ENCODE assay signal across 29 cellular contexts in genomic region chr10:72765051-72765450, GRCh38.
"Had no signal": no experiment of that assay in that cellular context is flagged by ENCODE, and none has a peak within 500 bp of the region (broad histone marks: within the 10 kb centered on the region; RNA-seq: fewer than 3 reads in every experiment).

No MANE protein-coding gene starts in this region.

- H3K4me3 ChIP-seq: lower lobe of right lung, mucosa of descending colon, right lobe of liver, skin epidermis, vagina had no signal

- H3K27ac ChIP-seq: lower lobe of right lung, right lobe of liver, skin epidermis, vagina had no signal

- H3K9me3 Mint-ChIP-seq: type B pancreatic cell had no signal

- H3K36me3 ChIP-seq: lower lobe of right lung, right lobe of liver, vagina had no signal

- H3K27me3 ChIP-seq: right lobe of liver, vagina had no signal

- FAIRE-seq: frontal cortex had no signal

- H3K27me3 Mint-ChIP-seq: activated CD4-positive, alpha-beta memory T cell treated with anti-CD3 and anti-CD28 coated beads, Interleukin-2, amount 10 ng/mL, durations not matched to agents 7 days and 5 days; activated CD4-positive, alpha-beta T cell treated with anti-CD3 and anti-CD28 coated beads, Interleukin-2, amount 10 ng/mL, durations not matched to agents 24 days and 14 days; activated T-helper 17 cell treated with anti-CD3 and anti-CD28 coated beads, Interleukin-2, amount 50 U/mL, for 72 hours; stimulated activated memory B cell treated with anti-CD40 and anti-IgM and Interleukin-4, amounts not matched to agents 10 μg/mL and 1 μg/mL and 100 μg/mL, for 72 hours; stimulated activated naive CD8-positive, alpha-beta T cell treated with anti-CD3 and anti-CD28 coated beads, Interleukin-15, amount 100 ng/mL, for 72 hours; type B pancreatic cell had no signal

- DNase-seq: activated CD4-positive, alpha-beta memory T cell treated with anti-CD3 and anti-CD28 coated beads, Interleukin-2, amount 10 ng/mL, durations not matched to agents 7 days and 5 days; activated CD4-positive, alpha-beta T cell treated with anti-CD3 and anti-CD28 coated beads, Interleukin-2, amount 10 ng/mL, durations not matched to agents 24 days and 14 days; activated CD4-positive, CD25-positive, alpha-beta regulatory T cell treated with anti-CD3 and anti-CD28 coated beads, Interleukin-2, amount 50 U/mL, for 72 hours; activated gamma-delta T cell treated with Interleukin-2 at 50 U/mL for 16 hours; activated naive CD4-positive, alpha-beta T cell treated with anti-CD3 and anti-CD28 coated beads, Interleukin-2, amount 50 U/mL, for 16 hours; activated T-cell treated with anti-CD3 and anti-CD28 coated beads, Interleukin-2, amount 50 U/mL, for 4 hours; amygdala; cortex of kidney; kidney glomerular epithelial cell; lower lobe of right lung; mesendoderm; mucosa of descending colon; right lobe of liver; stimulated activated CD4-positive, alpha-beta T cell treated with anti-CD3 and anti-CD28 coated beads, Interleukin-12 subunit alpha, Interleukin-12 subunit beta, amount 100 ng/mL, for 4 hours; stimulated activated CD4-positive, alpha-beta T cell treated with anti-CD3 and anti-CD28 coated beads, Interleukin-4, amount 100 ng/mL, for 24 hours; stimulated activated naive CD8-positive, alpha-beta T cell treated with anti-CD3 and anti-CD28 coated beads, Interleukin-15, amount 100 ng/mL, for 72 hours; substantia nigra; SW 1271; T1000 had no signal

- ATAC-seq: activated T-cell treated with anti-CD3 and anti-CD28 coated beads, Interleukin-2, amount 50 U/mL, for 4 hours; activated T-helper 17 cell treated with anti-CD3 and anti-CD28 coated beads, Interleukin-2, amount 50 U/mL, for 72 hours; esophagus mucosa; left lobe of liver; mucosa of descending colon; right lobe of liver; stimulated activated memory B cell treated with anti-CD40 and anti-IgM and Interleukin-4, amounts not matched to agents 10 μg/mL and 1 μg/mL and 100 μg/mL, for 72 hours; stimulated activated naive CD8-positive, alpha-beta T cell treated with anti-CD3 and anti-CD28 coated beads, Interleukin-15, amount 100 ng/mL, for 72 hours had no signal

- H3K4me1 ChIP-seq: lower lobe of right lung, right lobe of liver had no signal

- H3K9me3 ChIP-seq: mucosa of descending colon, vagina had no signal

- H3K27ac Mint-ChIP-seq: activated CD4-positive, alpha-beta memory T cell treated with anti-CD3 and anti-CD28 coated beads, Interleukin-2, amount 10 ng/mL, durations not matched to agents 7 days and 5 days; activated CD4-positive, alpha-beta T cell treated with anti-CD3 and anti-CD28 coated beads, Interleukin-2, amount 10 ng/mL, durations not matched to agents 24 days and 14 days; activated T-helper 17 cell treated with anti-CD3 and anti-CD28 coated beads, Interleukin-2, amount 50 U/mL, for 72 hours; stimulated activated memory B cell treated with anti-CD40 and anti-IgM and Interleukin-4, amounts not matched to agents 10 μg/mL and 1 μg/mL and 100 μg/mL, for 72 hours; stimulated activated naive CD8-positive, alpha-beta T cell treated with anti-CD3 and anti-CD28 coated beads, Interleukin-15, amount 100 ng/mL, for 72 hours; T-helper 1 cell treated with Interleukin-12 subunit alpha and Interleukin-12 subunit beta and Interleukin-4 antibody, amounts not matched to agents 30 μg/mL and 1 μg/mL, for 36 hours had no signal

- H3K4me1 Mint-ChIP-seq: activated CD4-positive, alpha-beta memory T cell treated with anti-CD3 and anti-CD28 coated beads, Interleukin-2, amount 10 ng/mL, durations not matched to agents 7 days and 5 days; activated CD4-positive, alpha-beta T cell treated with anti-CD3 and anti-CD28 coated beads, Interleukin-2, amount 10 ng/mL, durations not matched to agents 24 days and 14 days; activated T-helper 17 cell treated with anti-CD3 and anti-CD28 coated beads, Interleukin-2, amount 50 U/mL, for 72 hours; stimulated activated memory B cell treated with anti-CD40 and anti-IgM and Interleukin-4, amounts not matched to agents 10 μg/mL and 1 μg/mL and 100 μg/mL, for 72 hours; stimulated activated naive CD8-positive, alpha-beta T cell treated with anti-CD3 and anti-CD28 coated beads, Interleukin-15, amount 100 ng/mL, for 72 hours had no signal

- H3K4me3 Mint-ChIP-seq: activated CD4-positive, alpha-beta memory T cell treated with anti-CD3 and anti-CD28 coated beads, Interleukin-2, amount 10 ng/mL, durations not matched to agents 7 days and 5 days; activated CD4-positive, alpha-beta T cell treated with anti-CD3 and anti-CD28 coated beads, Interleukin-2, amount 10 ng/mL, durations not matched to agents 24 days and 14 days; activated T-cell treated with anti-CD3 and anti-CD28 coated beads, Interleukin-2, amount 50 U/mL, for 4 hours; activated T-helper 17 cell treated with anti-CD3 and anti-CD28 coated beads, Interleukin-2, amount 50 U/mL, for 72 hours; nephron; stimulated activated memory B cell treated with anti-CD40 and anti-IgM and Interleukin-4, amounts not matched to agents 10 μg/mL and 1 μg/mL and 100 μg/mL, for 72 hours; stimulated activated naive CD8-positive, alpha-beta T cell treated with anti-CD3 and anti-CD28 coated beads, Interleukin-15, amount 100 ng/mL, for 72 hours; T-helper 1 cell treated with Interleukin-12 subunit alpha and Interleukin-12 subunit beta and Interleukin-4 antibody, amounts not matched to agents 30 μg/mL and 1 μg/mL, for 36 hours; type B pancreatic cell had no signal

- H3K36me3 Mint-ChIP-seq: type B pancreatic cell had no signal
